In the genomic region with DNA sequence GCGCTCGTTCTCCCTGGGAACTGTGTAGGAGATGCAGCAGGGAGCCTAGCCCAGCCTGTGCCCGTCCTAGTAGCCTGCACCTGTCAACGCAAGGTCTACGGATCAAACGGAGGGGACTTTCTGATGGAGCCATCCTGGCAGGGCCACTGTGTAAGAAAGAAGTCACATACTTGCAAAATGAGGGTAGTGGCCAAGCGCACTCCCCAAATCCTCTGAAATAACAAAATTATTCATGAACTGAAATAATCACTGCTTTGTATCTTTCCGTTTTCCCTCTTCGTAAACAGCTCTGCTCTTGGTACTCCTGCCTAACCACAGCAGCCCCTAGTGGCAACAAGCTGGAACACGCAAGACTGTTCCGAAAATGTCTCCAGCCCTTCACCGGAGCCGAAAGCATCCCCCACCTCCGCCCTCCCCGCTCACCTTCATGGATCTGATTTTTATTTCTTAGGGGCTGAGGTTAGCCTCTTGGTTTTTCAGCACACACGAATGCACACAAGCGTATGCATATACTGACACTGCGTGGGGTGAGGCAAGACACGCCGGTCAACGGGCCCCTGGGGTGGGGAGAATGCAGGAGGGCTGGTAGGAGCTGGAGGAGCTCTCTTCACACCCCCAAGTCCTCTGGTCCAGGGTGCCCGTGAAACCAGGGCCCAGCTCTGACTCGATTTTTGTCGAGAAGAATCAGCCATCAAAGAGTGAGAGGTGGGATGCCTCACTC, we compare ENCODE assay signal across 8 cellular contexts.
A peak's percentile ranks its signal among the peaks of the same experiment; 100 is the strongest.
DNase-seq lines count a peak whose midpoint lies in the region; ATAC-seq and TF ChIP-seq lines count a peak whose summit lies in the region.

No MANE protein-coding gene starts in this region.

- H3K9ac ChIP-seq in neuronal stem cell (ENCODE audit: low read depth, low read length, poor library complexity): no peak overlapping the region

- no peak overlapping the region for H2AFZ ChIP-seq in neuronal stem cell (ENCODE audit: low read length)

- CTCF ChIA-PET in HEK293 (lab: Yijun Ruan, JAX): interaction anchor here (0.5 to 1.4 kb wide), 20 partner anchors 10 to 1196 kb away, joined by 3 to 6 read pairs (median 4); partner anchors contain the start of genes ITFG1, NETO2 and PHKB
- CTCF ChIA-PET in activated CD8-positive, alpha-beta T cell treated with anti-CD3 and anti-CD28 coated beads for 36 hours (lab: Charles Lee): interaction anchor here (0.6 to 2.1 kb wide), 14 partner anchors 8 to 914 kb away, joined by 3 to 7 read pairs (median 4); partner anchors contain the start of gene NETO2

- H3K4me1 ChIP-seq in HEK293 (ENCODE audit: control insufficient read depth, insufficient read depth, low read length) (no peaks in the 10 kb centered on the region), foreskin keratinocyte (peaks cover 5% of the 10 kb centered on the region), neuronal stem cell (ENCODE audit: control insufficient read depth in 2 of 2, insufficient read depth in 1 of 2, low read depth in 1 of 2, low read length in 2 of 2) (peaks cover 0 to 10% of the 10 kb centered on the region in 2 donors)

- H3K14ac ChIP-seq in neuronal stem cell (ENCODE audit: low read length): no peak overlapping the region

- H3K27ac Mint-ChIP-seq in activated CD8-positive, alpha-beta T cell treated with anti-CD3 and anti-CD28 coated beads for 36 hours: no peak overlapping the region

- peaks cover 14% of the 10 kb centered on the region for H3K27me3 Mint-ChIP-seq in activated CD8-positive, alpha-beta T cell treated with anti-CD3 and anti-CD28 coated beads for 36 hours

- no peak overlapping the region for H2BK12ac ChIP-seq in neuronal stem cell (ENCODE audit: low read length)

- intact Hi-C loops in activated CD8-positive, alpha-beta T cell treated with anti-CD3 and anti-CD28 coated beads for 36 hours (cut with micrococcal nuclease): no loop called here

- no peaks in the 10 kb centered on the region for H3K4me1 Mint-ChIP-seq in activated CD8-positive, alpha-beta T cell treated with anti-CD3 and anti-CD28 coated beads for 36 hours (ENCODE audit: low read depth)

- POLR2A ChIA-PET in HEK293 (lab: Yijun Ruan, JAX): no interaction called here
- POLR2A ChIA-PET in activated CD8-positive, alpha-beta T cell treated with anti-CD3 and anti-CD28 coated beads for 36 hours (lab: Charles Lee): interaction anchor here (0.6 kb wide), 1 partner anchor 26 kb away, joined by 6 read pairs; no protein-coding TSS in a partner anchor

- peak; percentile 54 for DNase-seq in NCI-H510A treated with DMSO at 0.1 percent for 48 hours (lab: John Stamatoyannopoulos, UW)
- DNase-seq in NCI-H510A (lab: John Stamatoyannopoulos, UW): no peak
- DNase-seq in NCI-H1930 (lab: John Stamatoyannopoulos, UW): peak; percentile 11 to 15
- DNase-seq in activated CD8-positive, alpha-beta T cell treated with anti-CD3 and anti-CD28 coated beads for 36 hours: peak; percentile 48
- peak; percentile 11 to 46 for DNase-seq in foreskin keratinocyte
- DNase-seq in neuronal stem cell (ENCODE audit: low spot score): peak; percentile 48
- DNase-seq in NCI-H128 (lab: John Stamatoyannopoulos, UW; ENCODE audit: unreplicated experiment): no peak

- no peak overlapping the region for H3K4me3 Mint-ChIP-seq in activated CD8-positive, alpha-beta T cell treated with anti-CD3 and anti-CD28 coated beads for 36 hours

- no CpG with 5 or more reads among the region's 24 CpGs for WGBS in neuronal stem cell (ENCODE audit: extremely low coverage in 2 of 2, insufficient read length in 2 of 2, insufficient replicate concordance in 1 of 2), 2 donors

- no peaks in the 10 kb centered on the region for H3K9me3 Mint-ChIP-seq in activated CD8-positive, alpha-beta T cell treated with anti-CD3 and anti-CD28 coated beads for 36 hours

- H3K4ac ChIP-seq in neuronal stem cell (ENCODE audit: low read length): no peak overlapping the region

- H2AK5ac ChIP-seq in neuronal stem cell (ENCODE audit: low read depth, low read length): no peak overlapping the region

- H3K79me1 ChIP-seq in neuronal stem cell (ENCODE audit: low read depth, low read length): no peaks in the 10 kb centered on the region

- no peaks in the 10 kb centered on the region for H3K9me3 ChIP-seq in HEK293 (ENCODE audit: control insufficient read depth, insufficient read depth, low read depth, low read length)
- H3K9me3 ChIP-seq in neuronal stem cell (replicated peaks in 1 of 2; ENCODE audit: control insufficient read depth in 2 of 2, insufficient read depth in 1 of 2, low read depth in 1 of 2, low read length in 2 of 2): no peaks in the 10 kb centered on the region

- no peak overlapping the region for H3K4me3 ChIP-seq in HEK293 (ENCODE audit: low read depth, low read length)
- no peak overlapping the region for H3K4me3 ChIP-seq in neuronal stem cell (ENCODE audit: low read length in 2 of 2)

- no peak overlapping the region for H3K4me2 ChIP-seq in neuronal stem cell (ENCODE audit: insufficient read depth, low read length, poor library complexity, severe bottlenecking)

- no peak overlapping the region for H4K8ac ChIP-seq in neuronal stem cell (ENCODE audit: low read depth, low read length)

- no peak overlapping the region for H2BK5ac ChIP-seq in neuronal stem cell (ENCODE audit: low read length)

- H3K27ac ChIP-seq in HEK293 (ENCODE audit: extremely low read depth, low read depth, low read length): no peak overlapping the region
- H3K27ac ChIP-seq in foreskin keratinocyte: no peak overlapping the region
- no peak overlapping the region for H3K27ac ChIP-seq in neuronal stem cell (replicated peaks; ENCODE audit: low read length)

- H3K27me3 ChIP-seq in foreskin keratinocyte: peaks cover 3% of the 10 kb centered on the region
- H3K27me3 ChIP-seq in neuronal stem cell (ENCODE audit: control insufficient read depth in 3 of 3, insufficient read depth in 3 of 3, low read depth in 1 of 3, low read length in 3 of 3): peaks cover 0 to 4% (median 0%) of the 10 kb centered on the region in 3 experiments

- ATAC-seq in activated CD8-positive, alpha-beta T cell treated with anti-CD3 and anti-CD28 coated beads for 36 hours: peak; percentile 49
- peak; percentile 87 for ATAC-seq in foreskin keratinocyte

- no peak overlapping the region for H3K23ac ChIP-seq in neuronal stem cell (ENCODE audit: low read depth, low read length, poor library complexity)

- H4K91ac ChIP-seq in neuronal stem cell (ENCODE audit: low read depth, low read length, poor library complexity): no peak overlapping the region

- H3K36me3 ChIP-seq in HEK293 (ENCODE audit: control insufficient read depth in 2 of 2, insufficient read depth in 1 of 2, low read length in 2 of 2): no peaks in the 10 kb centered on the region
- no peaks in the 10 kb centered on the region for H3K36me3 ChIP-seq in neuronal stem cell (replicated peaks in 1 of 2; ENCODE audit: control insufficient read depth in 2 of 2, insufficient read depth in 2 of 2, low read length in 2 of 2)

- TF ChIP-seq CTCF in HEK293 (tag by site-specific recombination; IDR thresholded peaks at IDR 0.05) (peak; percentile 69), foreskin keratinocyte (conservative IDR thresholded peaks at IDR 0.05) (peak; percentile 93)
- TF ChIP-seq CTCF in activated CD8-positive, alpha-beta T cell treated with anti-CD3 and anti-CD28 coated beads for 36 hours (IDR thresholded peaks at IDR 0.05): peak; percentile 61

- no peak overlapping the region for H2BK15ac ChIP-seq in neuronal stem cell (ENCODE audit: low read length)

- H3K36me3 Mint-ChIP-seq in activated CD8-positive, alpha-beta T cell treated with anti-CD3 and anti-CD28 coated beads for 36 hours (ENCODE audit: low read depth): no peaks in the 10 kb centered on the region

- no peak overlapping the region for H2BK120ac ChIP-seq in neuronal stem cell (ENCODE audit: low read depth, low read length)

- peak overlapping the region; percentile 44 for H3K18ac ChIP-seq in neuronal stem cell (ENCODE audit: low read length)

TF ChIP-seq in HEK293, 187 proteins besides CTCF, POLR2A, EP300 and RAD21:
- TF ChIP-seq TRIM28 (IDR thresholded peaks at IDR 0.05; ENCODE audit: borderline replicate concordance, low read length): 0 out of 2 replicates have a peak, but pooled peaks have one; percentile 19
- no peak for TF ChIP-seq ZNF843 (tag by site-specific recombination; IDR thresholded peaks at IDR 0.05)
- TF ChIP-seq ZNF654 (tag by site-specific recombination; IDR thresholded peaks at IDR 0.05; ENCODE audit: low read depth): peak; percentile 63
- no peak for TF ChIP-seq WT1 (tag by site-specific recombination; IDR thresholded peaks at IDR 0.05)

Comparison
In these comparisons a context has a peak if more than half of its experiments do, and no peak if none do; other contexts are left out.
1. DNase-seq: peak in NCI-H510A treated with DMSO at 0.1 percent for 48 hours (single experiment), NCI-H1930 (2 of 2), activated CD8-positive, alpha-beta T cell treated with anti-CD3 and anti-CD28 coated beads for 36 hours (single experiment), foreskin keratinocyte (2 of 2) and neuronal stem cell (single experiment); none in NCI-H510A (single experiment) and NCI-H128 (single experiment).
2. Peak in every context shown above with its lines, with median percentiles within 50 percentile points of each other: CTCF ChIP-seq.